14 cellular contexts compared by ENCODE assay signal in genomic region chrX:78747471-78747870, GRCh38. TPM values are rescaled to one million over a fixed set of nuclear protein-coding genes. Genes with fewer than 3 reads are reported as not detected.
DNase-seq lines count a peak whose midpoint lies in the region; ATAC-seq and TF ChIP-seq lines count a peak whose summit lies in the region.
"Had no signal": no experiment of that assay in that cellular context is flagged by ENCODE, and none has a peak within 500 bp of the region (broad histone marks: within the 10 kb centered on the region; RNA-seq: fewer than 3 reads in every experiment).

Gene LPAR4, plus strand, starts transcription at chrX:78747720. Its CDS starts 7,150 bp downstream, at chrX:78754870.

- no peaks in the 10 kb centered on the region for H3K36me3 ChIP-seq in left ventricle myocardium inferior
- no peaks in the 10 kb centered on the region for H3K36me3 ChIP-seq in aorta (ENCODE audit: control insufficient read depth in 1 of 2, insufficient read depth in 2 of 2, low read length in 1 of 2)
- H3K36me3 ChIP-seq: BLaER1 had no signal

- intact Hi-C loops in left ventricle myocardium inferior (cut with micrococcal nuclease): no loop called here
- intact Hi-C loops in cardiac septum (cut with DNase I): no loop called here
- intact Hi-C loops in aorta (cut with DNase I): no loop called here

- peak within 1 kb of the TSS; percentile 87 to 94 (median 92) for H3K4me3 Mint-ChIP-seq in nephron

- ATAC-seq in aorta (ENCODE audit: low FRiP score): no peak

- no peaks in the 10 kb centered on the region for H3K9me3 ChIP-seq in left ventricle myocardium inferior (replicated peaks)
- no peaks in the 10 kb centered on the region for H3K9me3 ChIP-seq in aorta (ENCODE audit: control insufficient read depth, low read length)
- H3K9me3 ChIP-seq: BLaER1 had no signal

- 3 to 19% methylated on average over 9 of the region's 9 CpGs for WGBS in aorta, 2 donors

- H3K9me3 Mint-ChIP-seq in nephron: no peaks in the 10 kb centered on the region

- H3K27ac ChIP-seq in left ventricle myocardium inferior (replicated peaks) (no peak within 1 kb of the TSS), aorta (ENCODE audit: low read depth in 1 of 2, low read length in 2 of 2) (no peak within 1 kb of the TSS)
- H3K27ac ChIP-seq: BLaER1 had no signal

- no peak for TF ChIP-seq CTCF in left ventricle myocardium inferior (IDR thresholded peaks at IDR 0.05; ENCODE audit: borderline replicate concordance)
- TF ChIP-seq CTCF in fibroblast of villous mesenchyme (IDR thresholded peaks at IDR 0.05; ENCODE audit: insufficient read depth, low read depth, low read length): no peak
- no peak for TF ChIP-seq CTCF in nephron (IDR thresholded peaks at IDR 0.05; ENCODE audit: unreplicated experiment in 3 of 3)

- H3K36me3 Mint-ChIP-seq in nephron (ENCODE audit: low read depth): no peaks in the 10 kb centered on the region

- H3K4me3 ChIP-seq in left ventricle myocardium inferior: peak within 1 kb of the TSS; percentile 52
- H3K4me3 ChIP-seq in fibroblast of villous mesenchyme (ENCODE audit: low read depth, low read length): peak within 1 kb of the TSS; percentile 23
- H3K4me3 ChIP-seq in aorta (ENCODE audit: low read length in 2 of 2): peak within 1 kb of the TSS; percentile 5 to 64
- H3K4me3 ChIP-seq: BLaER1 had no signal

- no peaks in the 10 kb centered on the region for H3K27me3 Mint-ChIP-seq in nephron (ENCODE audit: low read depth)

- peak within 1 kb of the TSS; percentile 91 to 97 (median 94) for H3K27ac Mint-ChIP-seq in nephron

- peaks cover 28% of the 10 kb centered on the region for H3K4me1 Mint-ChIP-seq in nephron

- no peak for DNase-seq in left ventricle myocardium inferior
- DNase-seq in cardiac septum (ENCODE audit: low spot score): no peak
- DNase-seq in fibroblast of villous mesenchyme (ENCODE audit: low read depth): no peak
- peak in 1 of 2 donors; percentile 40 for DNase-seq in aorta
- DNase-seq in SW 1271 (lab: John Stamatoyannopoulos, UW): no peak
- DNase-seq in cortex of kidney (lab: John Stamatoyannopoulos, UW): no peak
- DNase-seq in KG1 (lab: John Stamatoyannopoulos, UW): no peak
- DNase-seq: activated T-cell treated with anti-CD3 and anti-CD28 coated beads for 4 hours; effector CD8-positive, alpha-beta T cell; NCI-H2029; occipital lobe; stimulated activated CD8-positive, alpha-beta memory T cell treated with anti-CD3 and anti-CD28 coated beads, Interleukin-4, amount 100 ng/mL, for 48 hours had no signal

- H3K27me3 ChIP-seq in left ventricle myocardium inferior (ENCODE audit: low read depth) (no peaks in the 10 kb centered on the region), aorta (ENCODE audit: control insufficient read depth in 1 of 2, insufficient read depth in 2 of 2, low read length in 1 of 2) (no peaks in the 10 kb centered on the region)

- no peaks in the 10 kb centered on the region for H3K4me1 ChIP-seq in left ventricle myocardium inferior
- no peaks in the 10 kb centered on the region for H3K4me1 ChIP-seq in aorta (ENCODE audit: control insufficient read depth in 1 of 2, insufficient read depth in 2 of 2, low read length in 2 of 2)
- H3K4me1 ChIP-seq: BLaER1 had no signal

RNA-seq across cellular contexts. Expression of gene LPAR4, which starts in this region (rescaled TPM):
- 0.36 TPM for total RNA-seq in left ventricle myocardium inferior
- 0.40 TPM for total RNA-seq in cardiac septum
- total RNA-seq in fibroblast of villous mesenchyme: under 0.01 and 0.32 TPM in 2 replicates
- under 1 TPM; 0.62 to 0.93 TPM for total RNA-seq in aorta
- polyA plus RNA-seq in aorta: under 1 TPM; 0.18 to 0.25 TPM
